In genomic region chr7:130154501-130155317, GRCh38 we compare ENCODE assay signal across 1 cellular context.
A peak's percentile ranks its signal among the peaks of the same experiment; 100 is the strongest.
TF ChIP-seq lines count a peak whose summit lies in the region.

No MANE protein-coding gene starts in this region.

TF ChIP-seq in SK-N-SH, 30 proteins besides CTCF, POLR2A, EP300 and RAD21 (continued from another document):
- TF ChIP-seq PBX3 (IDR thresholded peaks at IDR 0.05) (no peak), POLR2AphosphoS5 (IDR thresholded peaks at IDR 0.05; ENCODE audit: low read depth, low read length) (no peak), NRF1 (IDR thresholded peaks at IDR 0.05; ENCODE audit: low read depth, low read length) (0 out of 2 replicates have a peak, but pooled peaks have one; percentile 3), RXRA (IDR thresholded peaks at IDR 0.05; ENCODE audit: borderline replicate concordance, low read depth) (no peak), FOXJ3 (CRISPR knock-in tag; IDR thresholded peaks at IDR 0.05) (peak; percentile 95), NFIC (IDR thresholded peaks at IDR 0.05; ENCODE audit: borderline replicate concordance) (peak; percentile 62)
